Comparison of ENCODE assay signal across 1 cellular context in the genomic region with DNA sequence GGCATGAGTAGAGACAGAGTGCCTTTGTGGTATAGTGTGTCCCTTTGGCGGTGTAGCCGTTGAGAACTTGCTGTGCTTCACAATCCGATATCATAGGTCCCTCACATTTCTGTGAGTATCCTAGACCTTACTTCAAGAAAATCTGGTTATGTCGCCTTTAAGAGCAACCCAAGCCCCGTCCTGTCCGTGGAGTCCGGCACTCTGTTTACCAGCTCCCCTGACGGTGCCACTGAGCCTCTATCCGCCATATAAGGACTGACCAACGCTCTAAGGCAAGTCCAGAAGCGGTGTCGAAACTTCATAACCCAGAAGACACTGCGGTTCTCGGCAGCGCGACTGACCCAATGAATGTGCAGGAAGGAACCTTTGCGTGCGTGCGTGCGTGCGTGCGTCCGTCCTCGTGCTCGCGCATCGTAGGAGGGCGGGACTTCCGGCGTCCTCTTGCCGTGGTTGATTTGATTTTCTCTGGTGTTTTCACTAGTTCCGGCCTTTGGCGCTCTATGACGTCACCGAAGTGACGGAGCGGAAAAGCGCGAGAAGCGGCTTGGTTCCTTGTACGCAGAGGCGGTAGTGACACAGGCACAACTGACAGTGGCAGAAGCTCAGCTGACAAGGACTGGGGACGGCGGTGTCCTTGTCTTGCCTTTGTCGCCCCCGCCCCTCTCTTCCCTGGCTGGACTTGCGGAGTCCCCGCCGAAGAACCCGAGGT.
TF ChIP-seq lines count a peak whose summit lies in the region.

A gene (plus strand): TSS at position 555 of the 709 bp plus-strand sequence. CDS start 1,283 bp downstream, outside the sequence.
A gene (plus strand): TSS at position 555 of the 709 bp plus-strand sequence. CDS start 5,005 bp downstream, outside the sequence.

TF ChIP-seq in HepG2, 621 proteins besides CTCF, POLR2A, EP300 and RAD21 (continued from another document and continues in another):
- TF ChIP-seq, protein P1, sequence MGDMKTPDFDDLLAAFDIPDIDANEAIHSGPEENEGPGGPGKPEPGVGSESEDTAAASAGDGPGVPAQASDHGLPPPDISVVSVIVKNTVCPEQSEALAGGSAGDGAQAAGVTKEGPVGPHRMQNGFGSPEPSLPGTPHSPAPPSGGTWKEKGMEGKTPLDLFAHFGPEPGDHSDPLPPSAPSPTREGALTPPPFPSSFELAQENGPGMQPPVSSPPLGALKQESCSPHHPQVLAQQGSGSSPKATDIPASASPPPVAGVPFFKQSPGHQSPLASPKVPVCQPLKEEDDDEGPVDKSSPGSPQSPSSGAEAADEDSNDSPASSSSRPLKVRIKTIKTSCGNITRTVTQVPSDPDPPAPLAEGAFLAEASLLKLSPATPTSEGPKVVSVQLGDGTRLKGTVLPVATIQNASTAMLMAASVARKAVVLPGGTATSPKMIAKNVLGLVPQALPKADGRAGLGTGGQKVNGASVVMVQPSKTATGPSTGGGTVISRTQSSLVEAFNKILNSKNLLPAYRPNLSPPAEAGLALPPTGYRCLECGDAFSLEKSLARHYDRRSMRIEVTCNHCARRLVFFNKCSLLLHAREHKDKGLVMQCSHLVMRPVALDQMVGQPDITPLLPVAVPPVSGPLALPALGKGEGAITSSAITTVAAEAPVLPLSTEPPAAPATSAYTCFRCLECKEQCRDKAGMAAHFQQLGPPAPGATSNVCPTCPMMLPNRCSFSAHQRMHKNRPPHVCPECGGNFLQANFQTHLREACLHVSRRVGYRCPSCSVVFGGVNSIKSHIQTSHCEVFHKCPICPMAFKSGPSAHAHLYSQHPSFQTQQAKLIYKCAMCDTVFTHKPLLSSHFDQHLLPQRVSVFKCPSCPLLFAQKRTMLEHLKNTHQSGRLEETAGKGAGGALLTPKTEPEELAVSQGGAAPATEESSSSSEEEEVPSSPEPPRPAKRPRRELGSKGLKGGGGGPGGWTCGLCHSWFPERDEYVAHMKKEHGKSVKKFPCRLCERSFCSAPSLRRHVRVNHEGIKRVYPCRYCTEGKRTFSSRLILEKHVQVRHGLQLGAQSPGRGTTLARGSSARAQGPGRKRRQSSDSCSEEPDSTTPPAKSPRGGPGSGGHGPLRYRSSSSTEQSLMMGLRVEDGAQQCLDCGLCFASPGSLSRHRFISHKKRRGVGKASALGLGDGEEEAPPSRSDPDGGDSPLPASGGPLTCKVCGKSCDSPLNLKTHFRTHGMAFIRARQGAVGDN (CRISPR knock-in tag; IDR thresholded peaks at IDR 0.05) = peak; percentile 82
- no peak for TF ChIP-seq ZNF326 (CRISPR knock-in tag; IDR thresholded peaks at IDR 0.05; ENCODE audit: borderline replicate concordance)
- TF ChIP-seq YY1 (IDR thresholded peaks at IDR 0.05; ENCODE audit: insufficient read depth, insufficient replicate concordance, low read depth, low read length) = peak; percentile 84
- peak; percentile 45 for TF ChIP-seq ZFX (CRISPR knock-in tag; IDR thresholded peaks at IDR 0.05; ENCODE audit: low read depth)
- no peak for TF ChIP-seq STAG1 (CRISPR knock-in tag; IDR thresholded peaks at IDR 0.05)
- peak; percentile 56 for TF ChIP-seq ZFY (CRISPR knock-in tag; IDR thresholded peaks at IDR 0.05)
- peak; percentile 89 for TF ChIP-seq CEBPB (IDR thresholded peaks at IDR 0.05; ENCODE audit: borderline replicate concordance, low read depth, low read length)
- TF ChIP-seq KMT2A (CRISPR knock-in tag; IDR thresholded peaks at IDR 0.05) = peak; percentile 33; the same call in 1 of the 2 replicates
- peak; percentile 65 for TF ChIP-seq IKZF4 (CRISPR knock-in tag; IDR thresholded peaks at IDR 0.05; ENCODE audit: borderline replicate concordance, low read depth, not compliant biosample characterization)
- peak; percentile 71; the same call in 1 of the 2 replicates for TF ChIP-seq KDM5A (IDR thresholded peaks at IDR 0.05; ENCODE audit: borderline replicate concordance, low read length)
- TF ChIP-seq ZNF44 (CRISPR knock-in tag; IDR thresholded peaks at IDR 0.05) = peak; percentile 85; the same call in 1 of the 2 replicates
- no peak for TF ChIP-seq MLLT10 (CRISPR knock-in tag; IDR thresholded peaks at IDR 0.05)
- TF ChIP-seq RFX5 (IDR thresholded peaks at IDR 0.05; ENCODE audit: low read depth, low read length) = peak; percentile 55; the same call in 1 of the 2 replicates
- peak; percentile 17; the same call in 1 of the 2 replicates for TF ChIP-seq ZNF614 (CRISPR knock-in tag; IDR thresholded peaks at IDR 0.05; ENCODE audit: borderline replicate concordance)
- TF ChIP-seq, protein P2, sequence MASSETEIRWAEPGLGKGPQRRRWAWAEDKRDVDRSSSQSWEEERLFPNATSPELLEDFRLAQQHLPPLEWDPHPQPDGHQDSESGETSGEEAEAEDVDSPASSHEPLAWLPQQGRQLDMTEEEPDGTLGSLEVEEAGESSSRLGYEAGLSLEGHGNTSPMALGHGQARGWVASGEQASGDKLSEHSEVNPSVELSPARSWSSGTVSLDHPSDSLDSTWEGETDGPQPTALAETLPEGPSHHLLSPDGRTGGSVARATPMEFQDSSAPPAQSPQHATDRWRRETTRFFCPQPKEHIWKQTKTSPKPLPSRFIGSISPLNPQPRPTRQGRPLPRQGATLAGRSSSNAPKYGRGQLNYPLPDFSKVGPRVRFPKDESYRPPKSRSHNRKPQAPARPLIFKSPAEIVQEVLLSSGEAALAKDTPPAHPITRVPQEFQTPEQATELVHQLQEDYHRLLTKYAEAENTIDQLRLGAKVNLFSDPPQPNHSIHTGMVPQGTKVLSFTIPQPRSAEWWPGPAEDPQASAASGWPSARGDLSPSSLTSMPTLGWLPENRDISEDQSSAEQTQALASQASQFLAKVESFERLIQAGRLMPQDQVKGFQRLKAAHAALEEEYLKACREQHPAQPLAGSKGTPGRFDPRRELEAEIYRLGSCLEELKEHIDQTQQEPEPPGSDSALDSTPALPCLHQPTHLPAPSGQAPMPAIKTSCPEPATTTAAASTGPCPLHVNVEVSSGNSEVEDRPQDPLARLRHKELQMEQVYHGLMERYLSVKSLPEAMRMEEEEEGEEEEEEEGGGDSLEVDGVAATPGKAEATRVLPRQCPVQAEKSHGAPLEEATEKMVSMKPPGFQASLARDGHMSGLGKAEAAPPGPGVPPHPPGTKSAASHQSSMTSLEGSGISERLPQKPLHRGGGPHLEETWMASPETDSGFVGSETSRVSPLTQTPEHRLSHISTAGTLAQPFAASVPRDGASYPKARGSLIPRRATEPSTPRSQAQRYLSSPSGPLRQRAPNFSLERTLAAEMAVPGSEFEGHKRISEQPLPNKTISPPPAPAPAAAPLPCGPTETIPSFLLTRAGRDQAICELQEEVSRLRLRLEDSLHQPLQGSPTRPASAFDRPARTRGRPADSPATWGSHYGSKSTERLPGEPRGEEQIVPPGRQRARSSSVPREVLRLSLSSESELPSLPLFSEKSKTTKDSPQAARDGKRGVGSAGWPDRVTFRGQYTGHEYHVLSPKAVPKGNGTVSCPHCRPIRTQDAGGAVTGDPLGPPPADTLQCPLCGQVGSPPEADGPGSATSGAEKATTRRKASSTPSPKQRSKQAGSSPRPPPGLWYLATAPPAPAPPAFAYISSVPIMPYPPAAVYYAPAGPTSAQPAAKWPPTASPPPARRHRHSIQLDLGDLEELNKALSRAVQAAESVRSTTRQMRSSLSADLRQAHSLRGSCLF (CRISPR knock-in tag; IDR thresholded peaks at IDR 0.05; ENCODE audit: borderline replicate concordance) = no peak
- TF ChIP-seq ZNF761 (CRISPR knock-in tag; conservative IDR thresholded peaks at IDR 0.05) = no peak
- TF ChIP-seq ETV5 (CRISPR knock-in tag; IDR thresholded peaks at IDR 0.05; ENCODE audit: borderline replicate concordance) = peak; percentile 75; the same call in 1 of the 2 replicates
- TF ChIP-seq TBX2 (CRISPR knock-in tag; IDR thresholded peaks at IDR 0.05; ENCODE audit: borderline replicate concordance) = peak; percentile 71
- TF ChIP-seq HES4 (CRISPR knock-in tag; IDR thresholded peaks at IDR 0.05; ENCODE audit: borderline replicate concordance) = no peak
- TF ChIP-seq ZNF331 (CRISPR knock-in tag; IDR thresholded peaks at IDR 0.05) = peak; percentile 51; the same call in 1 of the 2 replicates
- peak; percentile 99 for TF ChIP-seq GABPB1 (CRISPR knock-in tag; IDR thresholded peaks at IDR 0.05)
- TF ChIP-seq THAP11 (CRISPR knock-in tag; IDR thresholded peaks at IDR 0.05) = peak; percentile 99
- peak; percentile 68; the same call in 1 of the 2 replicates for TF ChIP-seq SP4 (CRISPR knock-in tag; IDR thresholded peaks at IDR 0.05)
- peak; percentile 49 for TF ChIP-seq ZNF335 (CRISPR knock-in tag; IDR thresholded peaks at IDR 0.05)
- TF ChIP-seq, protein P3, sequence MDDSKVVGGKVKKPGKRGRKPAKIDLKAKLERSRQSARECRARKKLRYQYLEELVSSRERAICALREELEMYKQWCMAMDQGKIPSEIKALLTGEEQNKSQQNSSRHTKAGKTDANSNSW (CRISPR knock-in tag; IDR thresholded peaks at IDR 0.05; ENCODE audit: borderline replicate concordance) = 0 out of 2 replicates have a peak, but pooled peaks have one; percentile 73
- peak; percentile 80 for TF ChIP-seq ZNF772 (CRISPR knock-in tag; IDR thresholded peaks at IDR 0.05)
- TF ChIP-seq, protein P4, sequence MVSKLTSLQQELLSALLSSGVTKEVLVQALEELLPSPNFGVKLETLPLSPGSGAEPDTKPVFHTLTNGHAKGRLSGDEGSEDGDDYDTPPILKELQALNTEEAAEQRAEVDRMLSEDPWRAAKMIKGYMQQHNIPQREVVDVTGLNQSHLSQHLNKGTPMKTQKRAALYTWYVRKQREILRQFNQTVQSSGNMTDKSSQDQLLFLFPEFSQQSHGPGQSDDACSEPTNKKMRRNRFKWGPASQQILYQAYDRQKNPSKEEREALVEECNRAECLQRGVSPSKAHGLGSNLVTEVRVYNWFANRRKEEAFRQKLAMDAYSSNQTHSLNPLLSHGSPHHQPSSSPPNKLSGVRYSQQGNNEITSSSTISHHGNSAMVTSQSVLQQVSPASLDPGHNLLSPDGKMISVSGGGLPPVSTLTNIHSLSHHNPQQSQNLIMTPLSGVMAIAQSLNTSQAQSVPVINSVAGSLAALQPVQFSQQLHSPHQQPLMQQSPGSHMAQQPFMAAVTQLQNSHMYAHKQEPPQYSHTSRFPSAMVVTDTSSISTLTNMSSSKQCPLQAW (CRISPR knock-in tag; IDR thresholded peaks at IDR 0.05) = peak; percentile 92
- TF ChIP-seq NONO (IDR thresholded peaks at IDR 0.05) = no peak
- peak; percentile 82 for TF ChIP-seq NONO (CRISPR knock-in tag; conservative IDR thresholded peaks at IDR 0.05)
- TF ChIP-seq ZMAT3 (CRISPR knock-in tag; conservative IDR thresholded peaks at IDR 0.05) = peak; percentile 26; the same call in 1 of the 2 replicates
- TF ChIP-seq ZNF136 (CRISPR knock-in tag; IDR thresholded peaks at IDR 0.05; ENCODE audit: low read depth) = peak; percentile 80; the same call in 1 of the 2 replicates
- TF ChIP-seq, protein P5, sequence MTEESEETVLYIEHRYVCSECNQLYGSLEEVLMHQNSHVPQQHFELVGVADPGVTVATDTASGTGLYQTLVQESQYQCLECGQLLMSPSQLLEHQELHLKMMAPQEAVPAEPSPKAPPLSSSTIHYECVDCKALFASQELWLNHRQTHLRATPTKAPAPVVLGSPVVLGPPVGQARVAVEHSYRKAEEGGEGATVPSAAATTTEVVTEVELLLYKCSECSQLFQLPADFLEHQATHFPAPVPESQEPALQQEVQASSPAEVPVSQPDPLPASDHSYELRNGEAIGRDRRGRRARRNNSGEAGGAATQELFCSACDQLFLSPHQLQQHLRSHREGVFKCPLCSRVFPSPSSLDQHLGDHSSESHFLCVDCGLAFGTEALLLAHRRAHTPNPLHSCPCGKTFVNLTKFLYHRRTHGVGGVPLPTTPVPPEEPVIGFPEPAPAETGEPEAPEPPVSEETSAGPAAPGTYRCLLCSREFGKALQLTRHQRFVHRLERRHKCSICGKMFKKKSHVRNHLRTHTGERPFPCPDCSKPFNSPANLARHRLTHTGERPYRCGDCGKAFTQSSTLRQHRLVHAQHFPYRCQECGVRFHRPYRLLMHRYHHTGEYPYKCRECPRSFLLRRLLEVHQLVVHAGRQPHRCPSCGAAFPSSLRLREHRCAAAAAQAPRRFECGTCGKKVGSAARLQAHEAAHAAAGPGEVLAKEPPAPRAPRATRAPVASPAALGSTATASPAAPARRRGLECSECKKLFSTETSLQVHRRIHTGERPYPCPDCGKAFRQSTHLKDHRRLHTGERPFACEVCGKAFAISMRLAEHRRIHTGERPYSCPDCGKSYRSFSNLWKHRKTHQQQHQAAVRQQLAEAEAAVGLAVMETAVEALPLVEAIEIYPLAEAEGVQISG (CRISPR knock-in tag; IDR thresholded peaks at IDR 0.05) = peak; percentile 94
- TF ChIP-seq ZNF431 (CRISPR knock-in tag; IDR thresholded peaks at IDR 0.05; ENCODE audit: borderline replicate concordance, low read depth) = peak; percentile 16; the same call in 1 of the 2 replicates
- no peak for TF ChIP-seq ZNF253 (CRISPR knock-in tag; IDR thresholded peaks at IDR 0.05; ENCODE audit: borderline replicate concordance)
- no peak for TF ChIP-seq ZNF546 (CRISPR knock-in tag; conservative IDR thresholded peaks at IDR 0.05)
- peak; percentile 87 for TF ChIP-seq NR2C2 (CRISPR knock-in tag; IDR thresholded peaks at IDR 0.05; ENCODE audit: borderline replicate concordance)
- no peak for TF ChIP-seq MAF1 (CRISPR knock-in tag; IDR thresholded peaks at IDR 0.05; ENCODE audit: borderline replicate concordance)
- TF ChIP-seq PHF20 (CRISPR knock-in tag; IDR thresholded peaks at IDR 0.05) = peak; percentile 95
- TF ChIP-seq CREM (IDR thresholded peaks at IDR 0.05) = peak; percentile 99
- peak; percentile 81 for TF ChIP-seq CREM (CRISPR knock-in tag; IDR thresholded peaks at IDR 0.05)
- TF ChIP-seq SMAD9 (CRISPR knock-in tag; IDR thresholded peaks at IDR 0.05) = no peak
- TF ChIP-seq FOXK1 (CRISPR knock-in tag; IDR thresholded peaks at IDR 0.05; ENCODE audit: borderline replicate concordance, low read depth) = peak; percentile 92
- TF ChIP-seq PAWR (CRISPR knock-in tag; IDR thresholded peaks at IDR 0.05; ENCODE audit: borderline replicate concordance) = no peak
- TF ChIP-seq SCMH1 (CRISPR knock-in tag; IDR thresholded peaks at IDR 0.05; ENCODE audit: borderline replicate concordance) = no peak
- no peak for TF ChIP-seq EZH2 (conservative IDR thresholded peaks at IDR 0.05; ENCODE audit: low read depth, low read length)
- TF ChIP-seq, protein P6, sequence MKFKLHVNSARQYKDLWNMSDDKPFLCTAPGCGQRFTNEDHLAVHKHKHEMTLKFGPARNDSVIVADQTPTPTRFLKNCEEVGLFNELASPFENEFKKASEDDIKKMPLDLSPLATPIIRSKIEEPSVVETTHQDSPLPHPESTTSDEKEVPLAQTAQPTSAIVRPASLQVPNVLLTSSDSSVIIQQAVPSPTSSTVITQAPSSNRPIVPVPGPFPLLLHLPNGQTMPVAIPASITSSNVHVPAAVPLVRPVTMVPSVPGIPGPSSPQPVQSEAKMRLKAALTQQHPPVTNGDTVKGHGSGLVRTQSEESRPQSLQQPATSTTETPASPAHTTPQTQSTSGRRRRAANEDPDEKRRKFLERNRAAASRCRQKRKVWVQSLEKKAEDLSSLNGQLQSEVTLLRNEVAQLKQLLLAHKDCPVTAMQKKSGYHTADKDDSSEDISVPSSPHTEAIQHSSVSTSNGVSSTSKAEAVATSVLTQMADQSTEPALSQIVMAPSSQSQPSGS (CRISPR knock-in tag; IDR thresholded peaks at IDR 0.05) = peak; percentile 98
